Comparison of ENCODE assay signal across 23 cellular contexts in genomic region chr17:9587969-9588656, GRCh38. TPM values are rescaled to one million over a fixed set of nuclear protein-coding genes. Genes with fewer than 3 reads are reported as not detected.
DNase-seq lines count a peak whose midpoint lies in the region; ATAC-seq, FAIRE-seq and TF ChIP-seq lines count a peak whose summit lies in the region.
"Had no signal": no experiment of that assay in that cellular context is flagged by ENCODE, and none has a peak within 500 bp of the region (broad histone marks: within the 10 kb centered on the region; RNA-seq: fewer than 3 reads in every experiment).

No MANE protein-coding gene starts in this region.

- TF ChIP-seq CTCF in A549 (IDR thresholded peaks at IDR 0.05) (no peak), K562 (IDR thresholded peaks at IDR 0.05 in 2 of 3, conservative IDR thresholded peaks at IDR 0.05 in 1 of 3; ENCODE audit: insufficient read depth in 2 of 3, low read depth in 1 of 3, low read length in 3 of 3) (no peak)

- no peak overlapping the region for H3K9ac ChIP-seq in K562 (ENCODE audit: insufficient read depth in 1 of 2, low read depth in 2 of 2, low read length in 2 of 2)
- H3K9ac ChIP-seq: BLaER1 treated with 17β-estradiol and CSF1 and Interleukin-3, amounts not matched to agents 10 nM and 100 nM had no signal

- no peak overlapping the region for H3K4me3 ChIP-seq in A549
- H3K4me3 ChIP-seq in K562, result no peak overlapping the region
- no peak overlapping the region for H3K4me3 ChIP-seq in right cardiac atrium (ENCODE audit: low read length)
- H3K4me3 ChIP-seq: BLaER1 treated with 17β-estradiol and CSF1 and Interleukin-3, amounts not matched to agents 10 nM and 100 nM; HAP-1 had no signal

- H3K36me3 ChIP-seq in K562 (ENCODE audit: control insufficient read depth, insufficient read depth, low read length), result no peaks in the 10 kb centered on the region
- H3K36me3 ChIP-seq: HAP-1 had no signal

- H3K4me1 ChIP-seq in A549, result no peaks in the 10 kb centered on the region
- no peaks in the 10 kb centered on the region for H3K4me1 ChIP-seq in K562 (replicated peaks in 1 of 2; ENCODE audit: control insufficient read depth in 2 of 2, insufficient read depth in 2 of 2, low read length in 2 of 2)
- H3K4me1 ChIP-seq in right cardiac atrium (ENCODE audit: control insufficient read depth, insufficient read depth, low read length), result no peaks in the 10 kb centered on the region
- H3K4me1 ChIP-seq: BLaER1 treated with 17β-estradiol and CSF1 and Interleukin-3, amounts not matched to agents 10 nM and 100 nM; HAP-1 had no signal

- ATAC-seq in A549 (no peak), K562 (no peak), right cardiac atrium (no peak)

- no peaks in the 10 kb centered on the region for H3K27me3 ChIP-seq in K562 (ENCODE audit: control insufficient read depth in 2 of 2, insufficient read depth in 2 of 2, low read length in 2 of 2)
- no peaks in the 10 kb centered on the region for H3K27me3 ChIP-seq in right cardiac atrium (ENCODE audit: control insufficient read depth, insufficient read depth)
- H3K27me3 ChIP-seq: BLaER1 treated with 17β-estradiol and CSF1 and Interleukin-3, amounts not matched to agents 10 nM and 100 nM had no signal

- no peak for TF ChIP-seq EP300 in A549 (IDR thresholded peaks at IDR 0.05)
- TF ChIP-seq EP300 in K562 (IDR thresholded peaks at IDR 0.05; ENCODE audit: low read length), result no peak

- intact Hi-C loops in K562 (cut with micrococcal nuclease), result no loop called here
- intact Hi-C loops in right cardiac atrium (cut with DNase I), result no loop called here

- no peak for TF ChIP-seq POLR2A in A549 (IDR thresholded peaks at IDR 0.05; ENCODE audit: low read length)
- no peak for TF ChIP-seq POLR2A in K562 (conservative IDR thresholded peaks at IDR 0.05)

- FAIRE-seq in A549 (lab: Jason Lieb, UNC) (peak; percentile 43), K562 (lab: Jason Lieb, UNC) (no peak)
- FAIRE-seq: G401.6, GM12891, GM19239, H1 had no signal

- 0 out of 3 replicates have a peak, but pooled peaks cover 4% of the 10 kb centered on the region for H3K9me3 ChIP-seq in A549
- H3K9me3 ChIP-seq in K562 (replicated peaks; ENCODE audit: control insufficient read depth, insufficient read depth, low read depth, low read length), result no peaks in the 10 kb centered on the region
- H3K9me3 ChIP-seq in right cardiac atrium (ENCODE audit: control insufficient read depth, low read length), result no peaks in the 10 kb centered on the region
- H3K9me3 ChIP-seq: HAP-1 had no signal

- 66% methylated on average over 10 of the region's 10 CpGs for WGBS in A549 (ENCODE audit: missing lambda C conversion rate)
- WGBS in K562 (ENCODE audit: insufficient coverage, low coverage, missing lambda C conversion rate), result 1% methylated on average over 9 of the region's 10 CpGs
- 91% methylated on average over 10 of the region's 10 CpGs for WGBS in right cardiac atrium

- H3K4me2 ChIP-seq in A549, result no peak overlapping the region
- no peak overlapping the region for H3K4me2 ChIP-seq in K562 (ENCODE audit: insufficient read depth, low read length)
- H3K4me2 ChIP-seq: BLaER1 treated with 17β-estradiol and CSF1 and Interleukin-3, amounts not matched to agents 10 nM and 100 nM had no signal

- H3K9me1 ChIP-seq in K562 (ENCODE audit: control insufficient read depth, insufficient read depth, low read length), result no peaks in the 10 kb centered on the region

- H3K79me2 ChIP-seq in K562 (ENCODE audit: control insufficient read depth, insufficient read depth, low read length), result no peaks in the 10 kb centered on the region

- POLR2A ChIA-PET in A549 (lab: Yijun Ruan, JAX), result no interaction called here
- POLR2A ChIA-PET in K562 (lab: Yijun Ruan, JAX), result interaction anchor here (0.6 kb wide), 1 partner anchor 49 kb away, joined by 3 read pairs; no protein-coding TSS in a partner anchor

- in situ Hi-C loops in K562 (cut with MboI), result no loop called here

- CTCF ChIA-PET in A549 (lab: Yijun Ruan, JAX) (interaction anchor here (0.6 to 4.0 kb wide), 2 partner anchors 11 to 138 kb away, joined by 3 to 35 read pairs; partner anchors contain the start of genes CFAP52 and STX8), K562 (lab: Yijun Ruan, JAX; ENCODE audit: low intra/inter-chr PET ratio) (no interaction called here)

- H3K27ac ChIP-seq in A549 (no peak overlapping the region), K562 (ENCODE audit: extremely low read depth, low read depth, low read length) (no peak overlapping the region), right cardiac atrium (ENCODE audit: low read length) (no peak overlapping the region)
- H3K27ac ChIP-seq: 22Rv1; BLaER1 treated with 17β-estradiol and CSF1 and Interleukin-3, amounts not matched to agents 10 nM and 100 nM had no signal

- H2AFZ ChIP-seq in K562 (ENCODE audit: low read depth, low read length), result no peak overlapping the region

- peak; percentile 52 for DNase-seq in DMS53 (lab: John Stamatoyannopoulos, UW)
- no peak for DNase-seq in DMS53 treated with DMSO at 0.1 percent for 48 hours (lab: John Stamatoyannopoulos, UW; ENCODE audit: unreplicated experiment)
- DNase-seq in A549 (ENCODE audit: low read depth in 1 of 2, low spot score in 1 of 2), result peak in 1 of 2 experiments; percentile 24
- DNase-seq in K562 (ENCODE audit: extremely low read depth in 1 of 4, low spot score in 3 of 4), result no peak
- peak; percentile 3 for DNase-seq in occipital lobe (lab: John Stamatoyannopoulos, UW)
- DNase-seq in right cardiac atrium, result no peak
- DNase-seq in cerebellum (ENCODE audit: low spot score), result no peak
- no peak for DNase-seq in middle frontal gyrus (ENCODE audit: extremely low spot score, low spot score)
- DNase-seq: AML-193; Calu3; CD4-positive, CD25-positive, alpha-beta regulatory T cell; DMS 273 treated with DMSO at 0.1 percent for 48 hours; DMS79 treated with DMSO at 0.1 percent for 48 hours; EL; HFFc6 had no signal

- H4K20me1 ChIP-seq in K562 (replicated peaks; ENCODE audit: control insufficient read depth, insufficient read depth, low read length), result no peaks in the 10 kb centered on the region
- H4K20me1 ChIP-seq: BLaER1 treated with 17β-estradiol and CSF1 and Interleukin-3, amounts not matched to agents 10 nM and 100 nM had no signal

- no TSS peak for BruUV-seq in K562 (replicated peaks; lab: Mats Ljungman, UMichigan)

- TF ChIP-seq RAD21 in A549 (conservative IDR thresholded peaks at IDR 0.05 in 1 of 2, IDR thresholded peaks at IDR 0.05 in 1 of 2), result no peak
- no peak for TF ChIP-seq RAD21 in K562 (CRISPR knock-in tag; conservative IDR thresholded peaks at IDR 0.05 in 1 of 2, IDR thresholded peaks at IDR 0.05 in 1 of 2)

RNA-seq across cellular contexts. Expression of gene CFAP52, which starts 11.7 kb away (rescaled TPM):
- polyA plus RNA-seq in A549 (2011; rRNA removed), result 0.07 and 0.23 TPM in 2 replicates
- polyA plus RNA-seq in A549 (2012; cell fraction: cytosol; rRNA removed), result 0.07 and 0.13 TPM in 2 replicates
- not detected in 2 replicates for polyA plus RNA-seq in A549 (2012; cell fraction: nucleus; rRNA removed)
- polyA plus RNA-seq in A549 (2017; fragmentation: RNase III; extraction: RNeasy Plus Mini Kit Qiagen cat#74134 plus additional on column Dnase treatment), result 0.05 to 0.17 TPM in 2 of 3 replicates, not detected in the other
- polyA minus RNA-seq in A549 (2011; rRNA and poly(A)+ RNA removed), result not detected in 2 replicates
- total RNA-seq in K562 (2011; cell fraction: chromatin; rRNA removed; ENCODE audit: low replicate concordance), result not detected in 2 replicates
- total RNA-seq in K562 (2011; cell fraction: nucleolus; rRNA removed), result not detected in 2 replicates
- total RNA-seq in K562 (2011; cell fraction: nucleoplasm; rRNA removed), result not detected in 2 replicates
- not detected in 2 replicates for total RNA-seq in K562 (2014; rRNA removed)
- total RNA-seq in K562 (2014; rRNA removed; fragmentation: Illumina TruSeq; extraction: Trizol), result not detected in 2 replicates
- total RNA-seq in K562 (2015; rRNA removed; fragmentation: Illumina TruSeq; extraction: Trizol), result not detected in 2 replicates
- total RNA-seq in K562 (2021), result not detected in 2 replicates
- polyA plus RNA-seq in K562 (2011; rRNA removed), result not detected in 2 replicates
- polyA plus RNA-seq in K562 (2011; cell fraction: cytosol; rRNA removed), result not detected in 2 replicates
- polyA plus RNA-seq in K562 (2011; cell fraction: nucleus; rRNA removed), result not detected in 2 replicates
- not detected in 2 replicates for polyA plus RNA-seq in K562 (2012)
- not detected in 2 replicates for polyA plus RNA-seq in K562 (2014; fragmentation: Illumina TruSeq; extraction: Trizol)
- polyA plus RNA-seq in K562 (2014; fragmentation: Nextera tagmentation; extraction: Ambion mirVana), result not detected
- polyA plus RNA-seq in K562 (2014; rRNA removed), result not detected in 2 replicates
- polyA minus RNA-seq in K562 (2011; rRNA and poly(A)+ RNA removed), result not detected in 2 replicates
- not detected in 2 replicates for polyA minus RNA-seq in K562 (2011; cell fraction: cytosol; rRNA and poly(A)+ RNA removed)
- not detected in 2 replicates for polyA minus RNA-seq in K562 (2011; cell fraction: nucleus; rRNA and poly(A)+ RNA removed)
- 2.2 TPM for total RNA-seq in occipital lobe
- total RNA-seq in right cardiac atrium, result under 1 TPM in 1 of 4 donors, not detected in 3; 0.49 TPM
- not detected for polyA plus RNA-seq in right cardiac atrium
- total RNA-seq in cerebellum, result 4.4 TPM
- total RNA-seq: Calu3; CD4-positive, CD25-positive, alpha-beta regulatory T cell; H1; HFFc6; HT1080 had no signal
- polyA plus RNA-seq: CD4-positive, CD25-positive, alpha-beta regulatory T cell had no signal

RNA-seq across cellular contexts. Expression of gene STX8, which starts 12.5 kb away (rescaled TPM):
- polyA plus RNA-seq in A549 (2011; rRNA removed) (155 and 168 TPM in 2 replicates), A549 (2017; fragmentation: RNase III; extraction: RNeasy Plus Mini Kit Qiagen cat#74134 plus additional on column Dnase treatment) (90.6 to 98.5 TPM (median 93.6 TPM) in 3 replicates), K562 (2011; rRNA removed) (20.8 and 26.6 TPM in 2 replicates), K562 (2014; fragmentation: Illumina TruSeq; extraction: Trizol) (15.6 and 17.3 TPM in 2 replicates), K562 (2014; fragmentation: Nextera tagmentation; extraction: Ambion mirVana) (10 to 100 TPM; 40.8 to 42.5 TPM), K562 (2014; rRNA removed) (19.6 and 23.1 TPM in 2 replicates), right cardiac atrium (61.9 TPM)
- 49.7 and 59.4 TPM in 2 replicates for polyA plus RNA-seq in A549 (2012; cell fraction: cytosol; rRNA removed)
- polyA plus RNA-seq in A549 (2012; cell fraction: nucleus; rRNA removed), result 11.3 and 20.4 TPM in 2 replicates
- 51.7 and 69.3 TPM in 2 replicates for polyA minus RNA-seq in A549 (2011; rRNA and poly(A)+ RNA removed)
- total RNA-seq in K562 (2011; cell fraction: chromatin; rRNA removed; ENCODE audit: low replicate concordance), result 30.8 and 43.1 TPM in 2 replicates
- 17.9 and 19.3 TPM in 2 replicates for total RNA-seq in K562 (2011; cell fraction: nucleolus; rRNA removed)
- total RNA-seq in K562 (2011; cell fraction: nucleoplasm; rRNA removed), result 27.4 and 35.1 TPM in 2 replicates
- total RNA-seq in K562 (2014; rRNA removed) (15.6 and 19.6 TPM in 2 replicates), K562 (2014; rRNA removed; fragmentation: Illumina TruSeq; extraction: Trizol) (20.1 and 22.5 TPM in 2 replicates), K562 (2015; rRNA removed; fragmentation: Illumina TruSeq; extraction: Trizol) (22.1 and 22.8 TPM in 2 replicates), K562 (2021) (14.5 and 14.6 TPM in 2 replicates), occipital lobe (42.9 TPM), right cardiac atrium (10 to 100 TPM; 54.4 to 68.3 (median 63.1) TPM), cerebellum (48.3 TPM)
- polyA plus RNA-seq in K562 (2011; cell fraction: cytosol; rRNA removed), result 5.2 and 12.0 TPM in 2 replicates
- 6.2 and 8.4 TPM in 2 replicates for polyA plus RNA-seq in K562 (2011; cell fraction: nucleus; rRNA removed)
- polyA plus RNA-seq in K562 (2012), result 29.0 and 39.1 TPM in 2 replicates
- polyA minus RNA-seq in K562 (2011; rRNA and poly(A)+ RNA removed), result 33.2 and 33.9 TPM in 2 replicates
- 9.2 and 9.4 TPM in 2 replicates for polyA minus RNA-seq in K562 (2011; cell fraction: cytosol; rRNA and poly(A)+ RNA removed)
- polyA minus RNA-seq in K562 (2011; cell fraction: nucleus; rRNA and poly(A)+ RNA removed), result 9.4 and 14.8 TPM in 2 replicates

RNA-seq across cellular contexts. Expression of gene USP43, which starts 57.2 kb away (rescaled TPM):
- polyA plus RNA-seq in A549 (2011; rRNA removed) (3.4 and 4.9 TPM in 2 replicates), A549 (2017; fragmentation: RNase III; extraction: RNeasy Plus Mini Kit Qiagen cat#74134 plus additional on column Dnase treatment) (3.8 to 4.9 TPM (median 4.0 TPM) in 3 replicates), K562 (2011; rRNA removed) (0.04 and 0.08 TPM in 2 replicates), K562 (2014; fragmentation: Illumina TruSeq; extraction: Trizol) (0.07 and 0.10 TPM in 2 replicates), K562 (2014; fragmentation: Nextera tagmentation; extraction: Ambion mirVana) (under 1 TPM in 1 of 2 experiments, not detected in 1; 0.01 TPM), K562 (2014; rRNA removed) (0.05 TPM in 2 replicates), right cardiac atrium (0.07 TPM)
- 3.2 and 3.9 TPM in 2 replicates for polyA plus RNA-seq in A549 (2012; cell fraction: cytosol; rRNA removed)
- 17.3 and 19.4 TPM in 2 replicates for polyA plus RNA-seq in A549 (2012; cell fraction: nucleus; rRNA removed)
- 6.9 and 7.9 TPM in 2 replicates for polyA minus RNA-seq in A549 (2011; rRNA and poly(A)+ RNA removed)
- 0.42 and 0.72 TPM in 2 replicates for total RNA-seq in K562 (2011; cell fraction: chromatin; rRNA removed; ENCODE audit: low replicate concordance)
- 0.39 and 0.50 TPM in 2 replicates for total RNA-seq in K562 (2011; cell fraction: nucleolus; rRNA removed)
- total RNA-seq in K562 (2011; cell fraction: nucleoplasm; rRNA removed), result 0.37 and 0.61 TPM in 2 replicates
- total RNA-seq in K562 (2014; rRNA removed) (0.05 and 0.12 TPM in 2 replicates), K562 (2014; rRNA removed; fragmentation: Illumina TruSeq; extraction: Trizol) (0.07 TPM in 1 of 2 replicates, not detected in the other), K562 (2015; rRNA removed; fragmentation: Illumina TruSeq; extraction: Trizol) (0.11 TPM in 2 replicates), K562 (2021) (0.09 and 0.18 TPM in 2 replicates), occipital lobe (3.6 TPM), right cardiac atrium (under 1 TPM in 3 of 4 donors, not detected in 1; 0.06 to 0.11 (median 0.06) TPM), cerebellum (5.5 TPM)
- polyA plus RNA-seq in K562 (2011; cell fraction: cytosol; rRNA removed), result 0.04 and 0.10 TPM in 2 replicates
- polyA plus RNA-seq in K562 (2011; cell fraction: nucleus; rRNA removed), result 0.69 and 1.0 TPM in 2 replicates
- polyA plus RNA-seq in K562 (2012), result 0.10 and 0.35 TPM in 2 replicates
- polyA minus RNA-seq in K562 (2011; rRNA and poly(A)+ RNA removed), result 0.04 and 0.60 TPM in 2 replicates
- 0.46 TPM in 1 of 2 replicates, not detected in the other for polyA minus RNA-seq in K562 (2011; cell fraction: cytosol; rRNA and poly(A)+ RNA removed)
- 0.13 and 0.33 TPM in 2 replicates for polyA minus RNA-seq in K562 (2011; cell fraction: nucleus; rRNA and poly(A)+ RNA removed)
- total RNA-seq: CD4-positive, CD25-positive, alpha-beta regulatory T cell had no signal
- polyA plus RNA-seq: CD4-positive, CD25-positive, alpha-beta regulatory T cell had no signal

Comparison
In these comparisons a context has a peak if more than half of its experiments do, and no peak if none do; other contexts are left out.
1. DNase-seq: peak in DMS53 (single experiment) and occipital lobe (single experiment); none in DMS53 treated with DMSO at 0.1 percent for 48 hours (single experiment), K562 (0 of 4), right cardiac atrium (0 of 3), cerebellum (single experiment) and middle frontal gyrus (single experiment).